Comparison of ENCODE assay signal across 2 cellular contexts in the genomic region with DNA sequence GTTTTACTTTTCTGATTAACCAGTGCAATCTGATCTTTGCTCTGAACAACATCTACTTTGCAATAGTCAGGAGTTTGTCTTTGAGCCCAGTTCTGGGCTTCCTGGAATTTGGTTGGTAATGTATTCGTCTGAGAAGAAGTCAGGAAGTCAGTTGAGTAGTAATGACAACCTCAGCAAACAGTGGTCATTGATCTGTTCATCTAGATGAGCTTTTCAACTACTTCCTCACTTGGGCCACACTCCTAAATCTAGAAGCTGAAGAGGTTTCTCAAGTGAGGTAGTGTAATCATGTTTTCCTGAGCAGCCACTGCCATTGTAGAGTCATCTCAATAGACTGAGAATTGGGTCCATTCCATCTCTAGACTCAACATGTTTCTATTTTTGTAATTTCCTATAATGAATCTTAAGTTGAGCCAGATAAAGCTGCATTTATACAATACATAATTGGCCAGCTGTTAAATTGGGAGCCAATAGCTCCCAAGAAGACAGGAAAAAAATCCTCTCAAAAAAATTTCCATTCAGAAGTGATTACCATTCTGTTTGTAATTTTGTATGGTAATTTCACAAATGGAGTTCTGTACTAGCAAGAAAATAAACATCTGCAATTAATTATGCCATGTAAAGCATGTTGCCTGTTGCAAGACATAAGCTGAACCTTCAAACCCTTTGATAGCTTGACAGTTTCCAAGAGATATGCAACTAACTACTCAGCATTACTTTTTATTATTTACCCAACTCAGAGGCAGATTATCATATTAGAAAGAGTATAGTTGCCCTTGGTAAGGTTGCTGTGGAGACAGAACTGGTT.
TF ChIP-seq lines count a peak whose summit lies in the region.

No MANE protein-coding gene starts in this region.

TF ChIP-seq in liver, 16 proteins besides CTCF, POLR2A, EP300 and RAD21:
- TF ChIP-seq RXRA (IDR thresholded peaks at IDR 0.05) (no peak), GABPA (IDR thresholded peaks at IDR 0.05 in 1 of 2, conservative IDR thresholded peaks at IDR 0.05 in 1 of 2) (no peak), EGR1 (IDR thresholded peaks at IDR 0.05; ENCODE audit: low read depth in 2 of 2) (no peak), FOXA1 (IDR thresholded peaks at IDR 0.05) (no peak), HNF4A (conservative IDR thresholded peaks at IDR 0.05) (peak; percentile 30 to 33)
- TF ChIP-seq, protein P1, sequence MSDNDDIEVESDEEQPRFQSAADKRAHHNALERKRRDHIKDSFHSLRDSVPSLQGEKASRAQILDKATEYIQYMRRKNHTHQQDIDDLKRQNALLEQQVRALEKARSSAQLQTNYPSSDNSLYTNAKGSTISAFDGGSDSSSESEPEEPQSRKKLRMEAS (IDR thresholded peaks at IDR 0.05) = no peak
- TF ChIP-seq, protein P2, sequence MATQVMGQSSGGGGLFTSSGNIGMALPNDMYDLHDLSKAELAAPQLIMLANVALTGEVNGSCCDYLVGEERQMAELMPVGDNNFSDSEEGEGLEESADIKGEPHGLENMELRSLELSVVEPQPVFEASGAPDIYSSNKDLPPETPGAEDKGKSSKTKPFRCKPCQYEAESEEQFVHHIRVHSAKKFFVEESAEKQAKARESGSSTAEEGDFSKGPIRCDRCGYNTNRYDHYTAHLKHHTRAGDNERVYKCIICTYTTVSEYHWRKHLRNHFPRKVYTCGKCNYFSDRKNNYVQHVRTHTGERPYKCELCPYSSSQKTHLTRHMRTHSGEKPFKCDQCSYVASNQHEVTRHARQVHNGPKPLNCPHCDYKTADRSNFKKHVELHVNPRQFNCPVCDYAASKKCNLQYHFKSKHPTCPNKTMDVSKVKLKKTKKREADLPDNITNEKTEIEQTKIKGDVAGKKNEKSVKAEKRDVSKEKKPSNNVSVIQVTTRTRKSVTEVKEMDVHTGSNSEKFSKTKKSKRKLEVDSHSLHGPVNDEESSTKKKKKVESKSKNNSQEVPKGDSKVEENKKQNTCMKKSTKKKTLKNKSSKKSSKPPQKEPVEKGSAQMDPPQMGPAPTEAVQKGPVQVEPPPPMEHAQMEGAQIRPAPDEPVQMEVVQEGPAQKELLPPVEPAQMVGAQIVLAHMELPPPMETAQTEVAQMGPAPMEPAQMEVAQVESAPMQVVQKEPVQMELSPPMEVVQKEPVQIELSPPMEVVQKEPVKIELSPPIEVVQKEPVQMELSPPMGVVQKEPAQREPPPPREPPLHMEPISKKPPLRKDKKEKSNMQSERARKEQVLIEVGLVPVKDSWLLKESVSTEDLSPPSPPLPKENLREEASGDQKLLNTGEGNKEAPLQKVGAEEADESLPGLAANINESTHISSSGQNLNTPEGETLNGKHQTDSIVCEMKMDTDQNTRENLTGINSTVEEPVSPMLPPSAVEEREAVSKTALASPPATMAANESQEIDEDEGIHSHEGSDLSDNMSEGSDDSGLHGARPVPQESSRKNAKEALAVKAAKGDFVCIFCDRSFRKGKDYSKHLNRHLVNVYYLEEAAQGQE (IDR thresholded peaks at IDR 0.05) = no peak
- TF ChIP-seq, protein P3, sequence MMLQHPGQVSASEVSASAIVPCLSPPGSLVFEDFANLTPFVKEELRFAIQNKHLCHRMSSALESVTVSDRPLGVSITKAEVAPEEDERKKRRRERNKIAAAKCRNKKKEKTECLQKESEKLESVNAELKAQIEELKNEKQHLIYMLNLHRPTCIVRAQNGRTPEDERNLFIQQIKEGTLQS (IDR thresholded peaks at IDR 0.05) = no peak

TF ChIP-seq in HepG2, 621 proteins besides CTCF, POLR2A, EP300 and RAD21:
- TF ChIP-seq TSC22D2 (CRISPR knock-in tag; IDR thresholded peaks at IDR 0.05; ENCODE audit: borderline replicate concordance) (no peak), REL (CRISPR knock-in tag; conservative IDR thresholded peaks at IDR 0.05) (no peak), TIGD3 (CRISPR knock-in tag; IDR thresholded peaks at IDR 0.05; ENCODE audit: borderline replicate concordance) (no peak), NCOA2 (CRISPR knock-in tag; IDR thresholded peaks at IDR 0.05) (no peak)
- TF ChIP-seq, protein P4, sequence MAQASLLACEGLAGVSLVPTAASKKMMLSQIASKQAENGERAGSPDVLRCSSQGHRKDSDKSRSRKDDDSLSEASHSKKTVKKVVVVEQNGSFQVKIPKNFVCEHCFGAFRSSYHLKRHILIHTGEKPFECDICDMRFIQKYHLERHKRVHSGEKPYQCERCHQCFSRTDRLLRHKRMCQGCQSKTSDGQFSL (CRISPR knock-in tag; IDR thresholded peaks at IDR 0.05) = no peak
- TF ChIP-seq, protein P5, sequence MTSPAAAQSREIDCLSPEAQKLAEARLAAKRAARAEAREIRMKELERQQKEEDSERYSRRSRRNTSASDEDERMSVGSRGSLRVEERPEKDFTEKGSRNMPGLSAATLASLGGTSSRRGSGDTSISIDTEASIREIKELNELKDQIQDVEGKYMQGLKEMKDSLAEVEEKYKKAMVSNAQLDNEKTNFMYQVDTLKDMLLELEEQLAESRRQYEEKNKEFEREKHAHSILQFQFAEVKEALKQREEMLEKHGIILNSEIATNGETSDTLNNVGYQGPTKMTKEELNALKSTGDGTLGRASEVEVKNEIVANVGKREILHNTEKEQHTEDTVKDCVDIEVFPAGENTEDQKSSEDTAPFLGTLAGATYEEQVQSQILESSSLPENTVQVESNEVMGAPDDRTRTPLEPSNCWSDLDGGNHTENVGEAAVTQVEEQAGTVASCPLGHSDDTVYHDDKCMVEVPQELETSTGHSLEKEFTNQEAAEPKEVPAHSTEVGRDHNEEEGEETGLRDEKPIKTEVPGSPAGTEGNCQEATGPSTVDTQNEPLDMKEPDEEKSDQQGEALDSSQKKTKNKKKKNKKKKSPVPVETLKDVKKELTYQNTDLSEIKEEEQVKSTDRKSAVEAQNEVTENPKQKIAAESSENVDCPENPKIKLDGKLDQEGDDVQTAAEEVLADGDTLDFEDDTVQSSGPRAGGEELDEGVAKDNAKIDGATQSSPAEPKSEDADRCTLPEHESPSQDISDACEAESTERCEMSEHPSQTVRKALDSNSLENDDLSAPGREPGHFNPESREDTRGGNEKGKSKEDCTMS (CRISPR knock-in tag; conservative IDR thresholded peaks at IDR 0.05) = no peak
TF ChIP-seq in HepG2: peak in this region for 0.
